Comparison of ENCODE assay signal across 19 cellular contexts in genomic region chr22:39246217-39246616, GRCh38.
"Had no signal": no experiment of that assay in that cellular context is flagged by ENCODE, and none has a peak within 500 bp of the region (broad histone marks: within the 10 kb centered on the region; RNA-seq: fewer than 3 reads in every experiment).

No MANE protein-coding gene starts in this region.

- H3K27ac ChIP-seq: epithelial cell of prostate, lower lobe of right lung, neutrophil, suprapubic skin had no signal

- H3K27me3 ChIP-seq: right atrium auricular region had no signal

- ATAC-seq: lower lobe of right lung; stimulated activated naive CD8-positive, alpha-beta T cell treated with anti-CD3 and anti-CD28 coated beads, Interleukin-15, Interleukin-2, amounts not matched to agents 100 U/mL and 50 U/mL, for 24 hours had no signal

- H3K9me3 Mint-ChIP-seq: activated CD4-positive, alpha-beta T cell treated with anti-CD3 and anti-CD28 coated beads, Interleukin-2, amount 10 ng/mL, durations not matched to agents 7 days and 5 days; activated T-cell treated with anti-CD3 and anti-CD28 coated beads, Interleukin-2, amount 50 U/mL, for 24 hours had no signal

- H3K9me3 ChIP-seq: heart right ventricle, lower lobe of right lung, neutrophil, right atrium auricular region, suprapubic skin had no signal

- H3K36me3 ChIP-seq: lower lobe of right lung, neutrophil, right atrium auricular region, suprapubic skin had no signal

- H3K4me3 Mint-ChIP-seq: activated CD4-positive, alpha-beta T cell treated with anti-CD3 and anti-CD28 coated beads, Interleukin-2, amount 10 ng/mL, durations not matched to agents 7 days and 5 days; activated T-cell treated with anti-CD3 and anti-CD28 coated beads, Interleukin-2, amount 50 U/mL, for 24 hours had no signal

- H3K4me3 ChIP-seq: heart right ventricle, lower lobe of right lung, right atrium auricular region, suprapubic skin had no signal

- DNase-seq: activated CD4-positive, alpha-beta T cell treated with anti-CD3 and anti-CD28 coated beads, Interleukin-2, amount 10 ng/mL, durations not matched to agents 7 days and 5 days; activated effector memory CD4-positive, alpha-beta T cell treated with Interleukin-2 at 50 U/mL for 16 hours; activated naive CD4-positive, alpha-beta T cell treated with anti-CD3 and anti-CD28 coated beads, Interleukin-2, amount 50 U/mL, for 16 hours; activated T-cell treated with anti-CD3 and anti-CD28 coated beads, Interleukin-2, amount 50 U/mL, for 24 hours; central memory CD4-positive, alpha-beta T cell; cortex of kidney; effector CD8-positive, alpha-beta T cell; heart right ventricle; left cardiac atrium; lower lobe of right lung; small intestine; stimulated activated CD4-positive, alpha-beta T cell treated with anti-CD3 and anti-CD28 coated beads, Interleukin-4, amount 100 ng/mL, for 4 hours; stimulated activated CD8-positive, alpha-beta memory T cell treated with anti-CD3 and anti-CD28 coated beads, Interleukin-4, amount 100 ng/mL, for 48 hours; stimulated activated naive CD8-positive, alpha-beta T cell treated with anti-CD3 and anti-CD28 coated beads, Interleukin-15, Interleukin-2, amounts not matched to agents 100 U/mL and 50 U/mL, for 24 hours; trophoblast cell had no signal

- H3K27ac Mint-ChIP-seq: activated CD4-positive, alpha-beta T cell treated with anti-CD3 and anti-CD28 coated beads, Interleukin-2, amount 10 ng/mL, durations not matched to agents 7 days and 5 days; activated T-cell treated with anti-CD3 and anti-CD28 coated beads, Interleukin-2, amount 50 U/mL, for 24 hours had no signal
